In the genomic region with DNA sequence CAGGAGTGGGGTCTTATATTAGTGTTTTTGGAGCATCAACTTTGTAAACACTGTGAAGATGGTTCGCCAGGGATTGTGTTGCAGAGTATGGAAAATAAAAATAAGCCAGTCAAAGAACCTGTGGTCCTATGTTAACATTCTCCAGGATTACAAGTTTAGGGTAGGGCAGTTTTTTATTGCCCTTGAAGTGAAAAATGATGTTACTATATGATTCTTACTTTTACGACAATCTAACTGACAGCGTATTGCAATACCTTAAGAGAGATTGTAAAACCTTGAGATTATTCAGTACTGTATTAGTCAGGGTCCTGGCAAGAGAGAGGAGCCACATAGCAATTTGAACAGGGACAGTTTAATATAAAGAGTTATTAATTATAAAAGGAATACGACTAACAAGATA, we compare ENCODE assay signal across 22 cellular contexts.
"Had no signal": no experiment of that assay in that cellular context is flagged by ENCODE, and none has a peak within 500 bp of the region (broad histone marks: within the 10 kb centered on the region; RNA-seq: fewer than 3 reads in every experiment).

No MANE protein-coding gene starts in this region.

- H3K36me3 ChIP-seq: MG63, Peyer's patch, SJCRH30 had no signal

- H3K27me3 ChIP-seq: MG63, Peyer's patch, SJCRH30 had no signal

- DNase-seq: IMR-90, Karpas-422, KG1, MG63, NCI-H1092, NCI-H1105 treated with DMSO at 0.1 percent for 48 hours, NCI-H1417 treated with DMSO at 0.1 percent for 48 hours, NCI-H146, NCI-H1694 treated with DMSO at 0.1 percent for 48 hours, NCI-H1930, NCI-H2081, NCI-H2107, NCI-H2227 treated with DMSO at 0.1 percent for 48 hours, NCI-H524, NCI-H526 treated with DMSO at 0.1 percent for 48 hours, NCI-H748 treated with DMSO at 0.1 percent for 48 hours, Peyer's patch, SHP77 treated with DMSO at 0.1 percent for 48 hours, SJCRH30 had no signal

- H3K4me3 ChIP-seq: MG63, Peyer's patch, SJCRH30 had no signal

- H3K27ac ChIP-seq: Peyer's patch, SJCRH30 had no signal

- ATAC-seq: HepG2, Right ventricle myocardium inferior, SK-N-SH treated with all-trans-retinoic acid at 6 μM for 48 hours had no signal

- H3K9me3 ChIP-seq: MG63, Peyer's patch, SJCRH30 had no signal
